ENCODE assay signal across 8 cellular contexts in the genomic region with DNA sequence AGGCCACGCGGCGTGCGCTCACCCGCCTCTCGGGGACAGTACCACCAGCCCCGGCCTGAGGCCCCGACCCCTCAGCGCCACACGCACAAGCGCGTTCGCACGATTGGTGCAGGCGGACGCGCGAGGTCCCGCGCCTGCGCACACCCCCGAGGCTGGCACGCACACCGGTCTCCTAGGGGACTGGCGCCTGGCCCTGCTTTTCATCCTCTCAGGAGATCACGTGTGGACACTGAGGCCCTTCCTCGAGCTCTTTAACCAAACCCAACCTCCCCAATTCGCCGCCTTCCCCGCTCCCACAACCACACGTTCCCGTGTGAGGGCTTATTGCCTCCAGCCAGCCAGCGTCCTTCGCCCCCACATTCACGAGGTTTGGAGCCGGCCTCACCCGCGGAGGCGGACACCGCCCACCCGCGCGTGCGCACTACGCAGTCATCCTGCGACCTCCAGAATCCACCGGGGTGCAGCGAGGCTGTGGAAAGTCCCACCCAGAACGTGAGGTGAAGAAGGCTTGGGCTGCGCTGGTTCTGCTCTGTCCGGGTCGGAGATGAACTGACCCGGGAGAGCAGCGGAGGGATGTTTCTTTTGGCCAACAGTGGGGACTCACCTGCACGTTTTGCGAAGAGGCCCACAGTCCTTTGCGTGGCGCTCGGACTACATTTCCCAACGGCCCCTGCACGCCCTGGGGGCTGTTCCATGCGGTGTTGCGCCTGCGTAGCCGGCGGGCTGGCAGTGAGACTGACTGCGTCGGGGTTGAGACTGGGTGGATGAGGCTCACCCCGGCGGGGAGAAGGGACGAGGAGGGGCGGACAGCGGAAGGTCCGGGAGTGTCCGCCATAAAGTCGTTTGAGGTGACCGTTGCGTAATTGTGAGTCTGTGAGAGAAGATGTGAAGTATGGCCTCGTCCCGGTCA. TPM values are rescaled to one million over a fixed set of nuclear protein-coding genes. Genes with fewer than 3 reads are reported as not detected.
DNase-seq lines count a peak whose midpoint lies in the region; ATAC-seq and FAIRE-seq lines count a peak whose summit lies in the region.

No MANE protein-coding gene starts in this region.

- ATAC-seq in activated naive CD4-positive, alpha-beta T cell treated with anti-CD3 and anti-CD28 coated beads, Interleukin-2, amount 50 U/mL, for 72 hours = peak; percentile 83 to 86
- no peak for ATAC-seq in HG03159 (IDR thresholded peaks at IDR 0.05; ENCODE audit: unreplicated experiment)

- H3K36me3 ChIP-seq in ES-I3 (ENCODE audit: insufficient read depth, low read length) = no peaks in the 10 kb centered on the region

- peak overlapping the region; percentile 88 for H3K9ac ChIP-seq in ES-I3 (ENCODE audit: low read depth, low read length)

- DNase-seq in OCI-M1 (lab: John Stamatoyannopoulos, UW) (peak; percentile 96), glomerular endothelial cell (ENCODE audit: extremely low read depth, low read depth, low spot score) (peak; percentile 14), occipital lobe (lab: John Stamatoyannopoulos, UW) (peak; percentile 92), GM19239 (ENCODE audit: insufficient read length, low spot score) (no peak)
- peak; percentile 51 to 81 for DNase-seq in activated naive CD4-positive, alpha-beta T cell treated with anti-CD3 and anti-CD28 coated beads, Interleukin-2, amount 50 U/mL, for 72 hours (ENCODE audit: low spot score in 2 of 2)

- peaks cover 32 to 36% of the 10 kb centered on the region in 2 donors for H3K9me3 Mint-ChIP-seq in activated naive CD4-positive, alpha-beta T cell treated with anti-CD3 and anti-CD28 coated beads, Interleukin-2, amount 50 U/mL, for 72 hours

- H3K27ac Mint-ChIP-seq in activated naive CD4-positive, alpha-beta T cell treated with anti-CD3 and anti-CD28 coated beads, Interleukin-2, amount 50 U/mL, for 72 hours = peak overlapping the region; percentile 87 to 92

- H3K36me3 Mint-ChIP-seq in activated naive CD4-positive, alpha-beta T cell treated with anti-CD3 and anti-CD28 coated beads, Interleukin-2, amount 50 U/mL, for 72 hours = peaks cover 64 to 65% of the 10 kb centered on the region in 2 donors

- FAIRE-seq in GM19239 (lab: Jason Lieb, UNC) = no peak

- H3K27ac ChIP-seq in temporal lobe (ENCODE audit: low read depth, low read length) = peak overlapping the region; percentile 69

- no peaks in the 10 kb centered on the region for H3K9me3 ChIP-seq in ES-I3 (ENCODE audit: control insufficient read depth, insufficient read depth, low read length)

- H3K4me1 ChIP-seq in ES-I3 (ENCODE audit: insufficient read depth, low read length) = no peaks in the 10 kb centered on the region

RNA-seq across cellular contexts. Expression of gene ZNF667, which starts 0.5 kb away (rescaled TPM):
- 1 to 10 TPM; 1.3 to 2.7 TPM for total RNA-seq in activated naive CD4-positive, alpha-beta T cell treated with anti-CD3 and anti-CD28 coated beads, Interleukin-2, amount 50 U/mL, for 72 hours
- total RNA-seq in glomerular endothelial cell (2.6 and 4.0 TPM in 2 replicates), occipital lobe (24.5 TPM), temporal lobe (22.6 TPM)

RNA-seq across cellular contexts. Expression of gene ZNF471, which starts 30.0 kb away (rescaled TPM):
- 1 to 10 TPM in 1 of 2 donors, under 1 TPM in 1; 0.39 to 1.1 TPM for total RNA-seq in activated naive CD4-positive, alpha-beta T cell treated with anti-CD3 and anti-CD28 coated beads, Interleukin-2, amount 50 U/mL, for 72 hours
- total RNA-seq in glomerular endothelial cell = 2.2 and 2.8 TPM in 2 replicates
- 18.4 TPM for total RNA-seq in occipital lobe
- total RNA-seq in temporal lobe = 17.0 TPM
